Comparison of ENCODE assay signal across 1 cellular context in genomic region chr17:49454050-49454449, GRCh38.
TF ChIP-seq lines count a peak whose summit lies in the region.

No MANE protein-coding gene starts in this region.

TF ChIP-seq in HepG2, 621 proteins besides CTCF, POLR2A, EP300 and RAD21 (continued from another document and continues in another):
- TF ChIP-seq ZBED4 (CRISPR knock-in tag; IDR thresholded peaks at IDR 0.05; ENCODE audit: borderline replicate concordance) (peak; percentile 60; the same call in 1 of the 2 replicates), SPEN (CRISPR knock-in tag; IDR thresholded peaks at IDR 0.05; ENCODE audit: low read depth) (peak; percentile 18; the same call in 1 of the 2 replicates), NPAS2 (CRISPR knock-in tag; IDR thresholded peaks at IDR 0.05; ENCODE audit: borderline replicate concordance) (no peak), SAP130 (CRISPR knock-in tag; IDR thresholded peaks at IDR 0.05; ENCODE audit: low read depth) (peak; percentile 35; the same call in 1 of the 2 replicates), ZBTB7B (CRISPR knock-in tag; IDR thresholded peaks at IDR 0.05) (peak; percentile 64), ZNF550 (CRISPR knock-in tag; IDR thresholded peaks at IDR 0.05; ENCODE audit: borderline replicate concordance) (no peak), ZSCAN20 (CRISPR knock-in tag; IDR thresholded peaks at IDR 0.05; ENCODE audit: borderline replicate concordance) (no peak), SNAPC2 (CRISPR knock-in tag; IDR thresholded peaks at IDR 0.05) (no peak), ZNF784 (CRISPR knock-in tag; IDR thresholded peaks at IDR 0.05; ENCODE audit: borderline replicate concordance) (0 out of 2 replicates have a peak, but pooled peaks have one; percentile 28), MTA1 (CRISPR knock-in tag; IDR thresholded peaks at IDR 0.05; ENCODE audit: borderline replicate concordance) (peak; percentile 68; the same call in 1 of the 2 replicates), ZGPAT (CRISPR knock-in tag; IDR thresholded peaks at IDR 0.05) (peak; percentile 43; the same call in 1 of the 2 replicates), PCBP1 (IDR thresholded peaks at IDR 0.05; ENCODE audit: borderline replicate concordance, low read depth, low read length) (0 out of 2 replicates have a peak, but pooled peaks have one; percentile 23), EHMT2 (IDR thresholded peaks at IDR 0.05; ENCODE audit: borderline replicate concordance, low read depth, low read length) (0 out of 2 replicates have a peak, but pooled peaks have one; percentile 13), POGZ (CRISPR knock-in tag; IDR thresholded peaks at IDR 0.05) (no peak), ERF (CRISPR knock-in tag; IDR thresholded peaks at IDR 0.05) (0 out of 2 replicates have a peak, but pooled peaks have one; percentile 20), ATF7 (IDR thresholded peaks at IDR 0.05) (peak; percentile 58), ATF7 (CRISPR knock-in tag; IDR thresholded peaks at IDR 0.05) (peak; percentile 97), ZBTB1 (CRISPR knock-in tag; IDR thresholded peaks at IDR 0.05; ENCODE audit: borderline replicate concordance) (no peak), TBX2 (CRISPR knock-in tag; IDR thresholded peaks at IDR 0.05; ENCODE audit: borderline replicate concordance) (0 out of 2 replicates have a peak, but pooled peaks have one; percentile 22), ARID5B (CRISPR knock-in tag; IDR thresholded peaks at IDR 0.05) (peak; percentile 55; the same call in 1 of the 2 replicates), FOXK2 (IDR thresholded peaks at IDR 0.05) (no peak), ZNF772 (CRISPR knock-in tag; IDR thresholded peaks at IDR 0.05) (no peak), UBTF (CRISPR knock-in tag; IDR thresholded peaks at IDR 0.05) (peak; percentile 60; the same call in 1 of the 2 replicates), SYNCRIP (IDR thresholded peaks at IDR 0.05; ENCODE audit: insufficient read depth, low read depth, low read length) (no peak), HNF4A (CRISPR knock-in tag; IDR thresholded peaks at IDR 0.05) (peak; percentile 61), FOXP4 (CRISPR knock-in tag; IDR thresholded peaks at IDR 0.05) (no peak), MED1 (CRISPR knock-in tag; IDR thresholded peaks at IDR 0.05) (0 out of 2 replicates have a peak, but pooled peaks have one; percentile 17), ZBTB39 (CRISPR knock-in tag; IDR thresholded peaks at IDR 0.05) (no peak), MBNL3 (CRISPR knock-in tag; conservative IDR thresholded peaks at IDR 0.05) (no peak), ZFP36 (IDR thresholded peaks at IDR 0.05; ENCODE audit: borderline replicate concordance, low read depth, low read length, partially characterized antibody) (peak; percentile 18), RNF2 (conservative IDR thresholded peaks at IDR 0.05; ENCODE audit: low read depth) (no peak), KMT2B (CRISPR knock-in tag; IDR thresholded peaks at IDR 0.05) (no peak), ARID3A (IDR thresholded peaks at IDR 0.05; ENCODE audit: low read depth, low read length) (no peak), CBX5 (CRISPR knock-in tag; IDR thresholded peaks at IDR 0.05; ENCODE audit: borderline replicate concordance) (0 out of 2 replicates have a peak, but pooled peaks have one; percentile 38), PCBP2 (optimal IDR thresholded peaks at IDR 0.05; ENCODE audit: low read depth, low read length, poor library complexity, severe bottlenecking) (no peak), DRAP1 (CRISPR knock-in tag; IDR thresholded peaks at IDR 0.05) (peak; percentile 36; the same call in 1 of the 2 replicates), JUND (CRISPR knock-in tag; IDR thresholded peaks at IDR 0.05) (peak; percentile 96), MBD4 (IDR thresholded peaks at IDR 0.05; ENCODE audit: borderline replicate concordance, low read length) (no peak), ZZZ3 (CRISPR knock-in tag; IDR thresholded peaks at IDR 0.05; ENCODE audit: borderline replicate concordance) (no peak), SMAD9 (CRISPR knock-in tag; IDR thresholded peaks at IDR 0.05) (no peak), ELF3 (CRISPR knock-in tag; IDR thresholded peaks at IDR 0.05) (0 out of 2 replicates have a peak, but pooled peaks have one; percentile 35), KLF13 (CRISPR knock-in tag; IDR thresholded peaks at IDR 0.05) (no peak), ZBTB3 (CRISPR knock-in tag; IDR thresholded peaks at IDR 0.05; ENCODE audit: borderline replicate concordance, low read depth) (no peak)
